In genomic region chr7:43926193-43927043, GRCh38 we compare ENCODE assay signal across 8 cellular contexts. TPM values are rescaled to one million over a fixed set of nuclear protein-coding genes. Genes with fewer than 3 reads are reported as not detected.
DNase-seq lines count a peak whose midpoint lies in the region; ATAC-seq and TF ChIP-seq lines count a peak whose summit lies in the region.

UBE2D4 (plus strand) TSS chr7:43926436; CDS start chr7:43926533, 97 bp downstream.

- no peak for TF ChIP-seq EP300 in ovary (IDR thresholded peaks at IDR 0.05)

- H3K4me3 Mint-ChIP-seq in HFFc6 (peak within 1 kb of the TSS; percentile 93), glutamatergic neuron (ENCODE audit: unreplicated experiment) (peak within 1 kb of the TSS; percentile 87)

- H3K9me3 Mint-ChIP-seq in HFFc6 (no peaks in the 10 kb centered on the region), glutamatergic neuron (ENCODE audit: unreplicated experiment) (peaks cover 4% of the 10 kb centered on the region)
- peaks cover 0 to 8% of the 10 kb centered on the region in 2 donors for H3K9me3 Mint-ChIP-seq in activated naive CD4-positive, alpha-beta T cell treated with anti-CD3 and anti-CD28 coated beads, Interleukin-2, amount 50 U/mL, for 72 hours

- peak; percentile 94 to 96 for ATAC-seq in activated naive CD4-positive, alpha-beta T cell treated with anti-CD3 and anti-CD28 coated beads, Interleukin-2, amount 50 U/mL, for 72 hours

- TF ChIP-seq POLR2A in ovary (IDR thresholded peaks at IDR 0.05) (peak; percentile 99), thyroid gland (IDR thresholded peaks at IDR 0.05) (peak; percentile 94)

- H3K4me3 ChIP-seq in GM12864 (ENCODE audit: low read depth, low read length) (peak within 1 kb of the TSS; percentile 92), ovary (peak within 1 kb of the TSS; percentile 68), thyroid gland (replicated peaks in 1 of 3) (peak within 1 kb of the TSS; percentile 13 to 63 (median 26))

- H3K9me3 ChIP-seq in ovary (no peaks in the 10 kb centered on the region), thyroid gland (no peaks in the 10 kb centered on the region)

- peak; percentile 54 for DNase-seq in GM12864 (ENCODE audit: low read depth)
- DNase-seq in HFFc6: peak; percentile 57
- DNase-seq in NAMALWA (ENCODE audit: low spot score): peak; percentile 94
- DNase-seq in SKM-1 treated with dmso at 0.1 percent for 144 hours (lab: John Stamatoyannopoulos, UW; ENCODE audit: unreplicated experiment): peak; percentile 77
- peak; percentile 90 to 91 for DNase-seq in activated naive CD4-positive, alpha-beta T cell treated with anti-CD3 and anti-CD28 coated beads, Interleukin-2, amount 50 U/mL, for 72 hours (ENCODE audit: low spot score in 2 of 2)
- peak; percentile 88 for DNase-seq in glutamatergic neuron
- peak; percentile 85 to 90 (median 87) for DNase-seq in ovary
- DNase-seq in thyroid gland: peak; percentile 90 to 92

- no peaks in the 10 kb centered on the region for H3K27me3 ChIP-seq in ovary
- no peaks in the 10 kb centered on the region for H3K27me3 ChIP-seq in thyroid gland

- WGBS in ovary, 3 donors: 0 to 1% (median 0%) methylated on average over 63 to 79 of the region's 79 CpGs
- WGBS in thyroid gland, 2 donors: 0 to 1% methylated on average over 19 to 44 of the region's 79 CpGs

- peaks cover 1% of the 10 kb centered on the region for H3K4me1 ChIP-seq in ovary (ENCODE audit: insufficient read depth)
- peaks cover 3 to 13% of the 10 kb centered on the region in 2 donors for H3K4me1 ChIP-seq in thyroid gland

- H3K36me3 Mint-ChIP-seq in HFFc6 (ENCODE audit: low read depth): peaks cover 5% of the 10 kb centered on the region; the same call in 1 of the 2 replicates
- H3K36me3 Mint-ChIP-seq in activated naive CD4-positive, alpha-beta T cell treated with anti-CD3 and anti-CD28 coated beads, Interleukin-2, amount 50 U/mL, for 72 hours: peaks cover 12 to 22% of the 10 kb centered on the region in 2 donors
- H3K36me3 Mint-ChIP-seq in glutamatergic neuron (ENCODE audit: unreplicated experiment): no peaks in the 10 kb centered on the region

- H3K4me1 Mint-ChIP-seq in HFFc6 (ENCODE audit: low read depth) (peaks cover 28% of the 10 kb centered on the region), glutamatergic neuron (ENCODE audit: low read depth, unreplicated experiment) (no peaks in the 10 kb centered on the region)

- H3K27ac ChIP-seq in ovary (peak within 1 kb of the TSS; percentile 80 to 92), thyroid gland (peak within 1 kb of the TSS; percentile 70 to 96 (median 81))

- intact Hi-C loops in ovary (cut with DNase I) (no loop called here), thyroid gland (cut with DNase I) (no loop called here)

- TF ChIP-seq CTCF in GM12864 (IDR thresholded peaks at IDR 0.05; ENCODE audit: low read depth, low read length, missing control alignments): no peak
- TF ChIP-seq CTCF in HFFc6 (IDR thresholded peaks at IDR 0.05): peak; percentile 20; the same call in 1 of the 2 replicates
- no peak for TF ChIP-seq CTCF in glutamatergic neuron (IDR thresholded peaks at IDR 0.05; ENCODE audit: partially characterized antibody, unreplicated experiment)
- no peak for TF ChIP-seq CTCF in ovary (IDR thresholded peaks at IDR 0.05)
- no peak for TF ChIP-seq CTCF in thyroid gland (IDR thresholded peaks at IDR 0.05)

- H3K36me3 ChIP-seq in ovary (no peaks in the 10 kb centered on the region), thyroid gland (no peaks in the 10 kb centered on the region)

- H3K27ac Mint-ChIP-seq in HFFc6 (peak within 1 kb of the TSS; percentile 91), glutamatergic neuron (ENCODE audit: unreplicated experiment) (peak within 1 kb of the TSS; percentile 92)
- H3K27ac Mint-ChIP-seq in activated naive CD4-positive, alpha-beta T cell treated with anti-CD3 and anti-CD28 coated beads, Interleukin-2, amount 50 U/mL, for 72 hours: peak within 1 kb of the TSS; percentile 86 to 90

- H3K27me3 Mint-ChIP-seq in HFFc6 (ENCODE audit: insufficient read depth) (no peaks in the 10 kb centered on the region; the same call in 1 of the 2 replicates), glutamatergic neuron (ENCODE audit: unreplicated experiment) (no peaks in the 10 kb centered on the region)

RNA-seq across cellular contexts. Expression of gene UBE2D4, which starts in this region (rescaled TPM):
- 10 to 100 TPM; 12.6 to 15.7 (median 14.4) TPM for total RNA-seq in HFFc6 (2021; fragmentation: NEBNext Ultra II Directional; extraction: Animal tissue kit (Norgen Biotek cat#: 25700))
- 1 to 10 TPM; 3.3 to 7.5 TPM for total RNA-seq in activated naive CD4-positive, alpha-beta T cell treated with anti-CD3 and anti-CD28 coated beads, Interleukin-2, amount 50 U/mL, for 72 hours
- 10.1 TPM for total RNA-seq in glutamatergic neuron (ENCODE audit: unreplicated experiment)
- total RNA-seq in ovary: 10 to 100 TPM in 6 of 7 donors, 1 to 10 TPM in 1; 9.1 to 24.8 (median 19.1) TPM
- 10 to 100 TPM in 1 of 2 donors, 1 to 10 TPM in 1; 9.9 to 32.1 TPM for polyA plus RNA-seq in ovary
- 10 to 100 TPM; 28.2 to 50.4 (median 31.1) TPM for total RNA-seq in thyroid gland

Comparison
In these comparisons a context has a peak if more than half of its experiments do, and no peak if none do; other contexts are left out.
1. Peak in every context shown above with its lines: DNase-seq, ATAC-seq, H3K4me3 ChIP-seq and H3K27ac ChIP-seq.
2. H3K4me3 ChIP-seq: peak in every context shown above with its lines; median percentile 92 in GM12864; 68 in ovary; 26 in thyroid gland.